Comparison of ENCODE assay signal across 1 cellular context in genomic region chr19:46713781-46714522, GRCh38.
TF ChIP-seq lines count a peak whose summit lies in the region.

No MANE protein-coding gene starts in this region.

TF ChIP-seq in HepG2, 621 proteins besides CTCF, POLR2A, EP300 and RAD21 (continued from another document and continues in another):
- TF ChIP-seq CEBPZ (IDR thresholded peaks at IDR 0.05; ENCODE audit: low read length) (no peak), KDM3A (CRISPR knock-in tag; IDR thresholded peaks at IDR 0.05; ENCODE audit: low read depth) (0 out of 2 replicates have a peak, but pooled peaks have one; percentile 17), TARDBP (CRISPR knock-in tag; IDR thresholded peaks at IDR 0.05) (peak; percentile 30; the same call in 1 of the 2 replicates), ZBTB8A (CRISPR knock-in tag; IDR thresholded peaks at IDR 0.05; ENCODE audit: borderline replicate concordance, low read depth) (no peak), MTA1 (CRISPR knock-in tag; IDR thresholded peaks at IDR 0.05; ENCODE audit: borderline replicate concordance) (no peak; the same call in 1 of the 2 replicates), SP2 (CRISPR knock-in tag; IDR thresholded peaks at IDR 0.05) (no peak; the same call in 1 of the 2 replicates), ZNF335 (CRISPR knock-in tag; IDR thresholded peaks at IDR 0.05) (peak; percentile 30; the same call in 1 of the 2 replicates), RFX5 (IDR thresholded peaks at IDR 0.05; ENCODE audit: low read depth, low read length) (no peak), YEATS2 (CRISPR knock-in tag; IDR thresholded peaks at IDR 0.05; ENCODE audit: borderline replicate concordance) (no peak), KAT7 (CRISPR knock-in tag; IDR thresholded peaks at IDR 0.05; ENCODE audit: borderline replicate concordance) (no peak), ZNF570 (CRISPR knock-in tag; IDR thresholded peaks at IDR 0.05; ENCODE audit: borderline replicate concordance) (no peak), ZNF709 (CRISPR knock-in tag; IDR thresholded peaks at IDR 0.05) (0 out of 2 replicates have a peak, but pooled peaks have one; percentile 34), HNF1A (IDR thresholded peaks at IDR 0.05; ENCODE audit: low read depth) (no peak), HNF1A (CRISPR knock-in tag; IDR thresholded peaks at IDR 0.05; ENCODE audit: borderline replicate concordance) (peak; percentile 52; the same call in 1 of the 2 replicates), MXD4 (CRISPR knock-in tag; IDR thresholded peaks at IDR 0.05) (peak; percentile 13; the same call in 1 of the 2 replicates), DMAP1 (CRISPR knock-in tag; IDR thresholded peaks at IDR 0.05) (peak; percentile 24; the same call in 1 of the 2 replicates), BORCS8-MEF2B (CRISPR knock-in tag; IDR thresholded peaks at IDR 0.05) (peak; percentile 58; the same call in 1 of the 2 replicates), TCF7 (IDR thresholded peaks at IDR 0.05; ENCODE audit: low read depth) (no peak), SIN3B (IDR thresholded peaks at IDR 0.05; ENCODE audit: low read length) (no peak), MYNN (CRISPR knock-in tag; IDR thresholded peaks at IDR 0.05; ENCODE audit: low read depth) (no peak), ZFP1 (CRISPR knock-in tag; IDR thresholded peaks at IDR 0.05) (0 out of 2 replicates have a peak, but pooled peaks have one; percentile 49), ZNF607 (CRISPR knock-in tag; IDR thresholded peaks at IDR 0.05; ENCODE audit: borderline replicate concordance) (peak; percentile 38; the same call in 1 of the 2 replicates), ZMYM3 (CRISPR knock-in tag; IDR thresholded peaks at IDR 0.05) (peak; percentile 98), MAF1 (CRISPR knock-in tag; IDR thresholded peaks at IDR 0.05; ENCODE audit: borderline replicate concordance) (0 out of 2 replicates have a peak, but pooled peaks have one; percentile 9), HDAC2 (CRISPR knock-in tag; IDR thresholded peaks at IDR 0.05) (peak; percentile 52; the same call in 1 of the 2 replicates), NR2F6 (IDR thresholded peaks at IDR 0.05) (no peak), NR2F6 (CRISPR knock-in tag; IDR thresholded peaks at IDR 0.05) (peak; percentile 24; the same call in 1 of the 2 replicates), ZNF343 (CRISPR knock-in tag; IDR thresholded peaks at IDR 0.05) (0 out of 2 replicates have a peak, but pooled peaks have one; percentile 29), NONO (IDR thresholded peaks at IDR 0.05) (no peak), NONO (CRISPR knock-in tag; conservative IDR thresholded peaks at IDR 0.05) (peak; percentile 19; the same call in 1 of the 2 replicates), ZNF782 (CRISPR knock-in tag; IDR thresholded peaks at IDR 0.05; ENCODE audit: borderline replicate concordance) (0 out of 2 replicates have a peak, but pooled peaks have one; percentile 39), GATAD1 (CRISPR knock-in tag; IDR thresholded peaks at IDR 0.05) (peak; percentile 49; the same call in 1 of the 2 replicates), ZNF878 (CRISPR knock-in tag; IDR thresholded peaks at IDR 0.05) (no peak), HDAC1 (CRISPR knock-in tag; IDR thresholded peaks at IDR 0.05) (peak; percentile 81), ARID5B (CRISPR knock-in tag; IDR thresholded peaks at IDR 0.05) (0 out of 2 replicates have a peak, but pooled peaks have one; percentile 9), SP140L (CRISPR knock-in tag; IDR thresholded peaks at IDR 0.05; ENCODE audit: borderline replicate concordance) (no peak), ZSCAN30 (CRISPR knock-in tag; IDR thresholded peaks at IDR 0.05) (no peak), HNF4A (CRISPR knock-in tag; IDR thresholded peaks at IDR 0.05) (peak; percentile 39; the same call in 1 of the 2 replicates), KDM2A (CRISPR knock-in tag; IDR thresholded peaks at IDR 0.05; ENCODE audit: borderline replicate concordance, low read depth) (peak; percentile 65), ZNF331 (CRISPR knock-in tag; IDR thresholded peaks at IDR 0.05) (0 out of 2 replicates have a peak, but pooled peaks have one; percentile 51), ZNF891 (CRISPR knock-in tag; IDR thresholded peaks at IDR 0.05) (no peak), NR2F2 (IDR thresholded peaks at IDR 0.05; ENCODE audit: borderline replicate concordance, low read depth) (no peak), PCBP2 (optimal IDR thresholded peaks at IDR 0.05; ENCODE audit: low read depth, low read length, poor library complexity, severe bottlenecking) (no peak), ELF1 (CRISPR knock-in tag; IDR thresholded peaks at IDR 0.05) (peak; percentile 72), SALL1 (CRISPR knock-in tag; IDR thresholded peaks at IDR 0.05) (peak; percentile 66; the same call in 1 of the 2 replicates), IRF2 (CRISPR knock-in tag; IDR thresholded peaks at IDR 0.05) (peak; percentile 19; the same call in 1 of the 2 replicates), ZNF761 (CRISPR knock-in tag; conservative IDR thresholded peaks at IDR 0.05) (no peak), KDM1A (CRISPR knock-in tag; IDR thresholded peaks at IDR 0.05) (peak; percentile 85), KMT2B (CRISPR knock-in tag; IDR thresholded peaks at IDR 0.05) (peak; percentile 60; the same call in 1 of the 2 replicates), THAP8 (CRISPR knock-in tag; IDR thresholded peaks at IDR 0.05; ENCODE audit: borderline replicate concordance) (peak; percentile 65; the same call in 1 of the 2 replicates), ERF (CRISPR knock-in tag; IDR thresholded peaks at IDR 0.05) (0 out of 2 replicates have a peak, but pooled peaks have one; percentile 7), YEATS4 (CRISPR knock-in tag; IDR thresholded peaks at IDR 0.05; ENCODE audit: borderline replicate concordance) (peak; percentile 46; the same call in 1 of the 2 replicates)
- TF ChIP-seq, protein P1, sequence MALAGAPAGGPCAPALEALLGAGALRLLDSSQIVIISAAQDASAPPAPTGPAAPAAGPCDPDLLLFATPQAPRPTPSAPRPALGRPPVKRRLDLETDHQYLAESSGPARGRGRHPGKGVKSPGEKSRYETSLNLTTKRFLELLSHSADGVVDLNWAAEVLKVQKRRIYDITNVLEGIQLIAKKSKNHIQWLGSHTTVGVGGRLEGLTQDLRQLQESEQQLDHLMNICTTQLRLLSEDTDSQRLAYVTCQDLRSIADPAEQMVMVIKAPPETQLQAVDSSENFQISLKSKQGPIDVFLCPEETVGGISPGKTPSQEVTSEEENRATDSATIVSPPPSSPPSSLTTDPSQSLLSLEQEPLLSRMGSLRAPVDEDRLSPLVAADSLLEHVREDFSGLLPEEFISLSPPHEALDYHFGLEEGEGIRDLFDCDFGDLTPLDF (CRISPR knock-in tag; IDR thresholded peaks at IDR 0.05), result no peak
- TF ChIP-seq, protein P2, sequence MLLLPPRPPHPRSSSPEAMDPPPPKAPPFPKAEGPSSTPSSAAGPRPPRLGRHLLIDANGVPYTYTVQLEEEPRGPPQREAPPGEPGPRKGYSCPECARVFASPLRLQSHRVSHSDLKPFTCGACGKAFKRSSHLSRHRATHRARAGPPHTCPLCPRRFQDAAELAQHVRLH (CRISPR knock-in tag; IDR thresholded peaks at IDR 0.05; ENCODE audit: borderline replicate concordance, low read depth), result no peak
- TF ChIP-seq, protein P3, sequence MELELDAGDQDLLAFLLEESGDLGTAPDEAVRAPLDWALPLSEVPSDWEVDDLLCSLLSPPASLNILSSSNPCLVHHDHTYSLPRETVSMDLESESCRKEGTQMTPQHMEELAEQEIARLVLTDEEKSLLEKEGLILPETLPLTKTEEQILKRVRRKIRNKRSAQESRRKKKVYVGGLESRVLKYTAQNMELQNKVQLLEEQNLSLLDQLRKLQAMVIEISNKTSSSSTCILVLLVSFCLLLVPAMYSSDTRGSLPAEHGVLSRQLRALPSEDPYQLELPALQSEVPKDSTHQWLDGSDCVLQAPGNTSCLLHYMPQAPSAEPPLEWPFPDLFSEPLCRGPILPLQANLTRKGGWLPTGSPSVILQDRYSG (CRISPR knock-in tag; IDR thresholded peaks at IDR 0.05), result no peak
- TF ChIP-seq, protein P4, sequence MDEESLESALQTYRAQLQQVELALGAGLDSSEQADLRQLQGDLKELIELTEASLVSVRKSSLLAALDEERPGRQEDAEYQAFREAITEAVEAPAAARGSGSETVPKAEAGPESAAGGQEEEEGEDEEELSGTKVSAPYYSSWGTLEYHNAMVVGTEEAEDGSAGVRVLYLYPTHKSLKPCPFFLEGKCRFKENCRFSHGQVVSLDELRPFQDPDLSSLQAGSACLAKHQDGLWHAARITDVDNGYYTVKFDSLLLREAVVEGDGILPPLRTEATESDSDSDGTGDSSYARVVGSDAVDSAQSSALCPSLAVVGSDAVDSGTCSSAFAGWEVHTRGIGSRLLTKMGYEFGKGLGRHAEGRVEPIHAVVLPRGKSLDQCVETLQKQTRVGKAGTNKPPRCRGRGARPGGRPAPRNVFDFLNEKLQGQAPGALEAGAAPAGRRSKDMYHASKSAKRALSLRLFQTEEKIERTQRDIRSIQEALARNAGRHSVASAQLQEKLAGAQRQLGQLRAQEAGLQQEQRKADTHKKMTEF (CRISPR knock-in tag; IDR thresholded peaks at IDR 0.05), result peak; percentile 56; the same call in 1 of the 2 replicates
